In the genomic region with DNA sequence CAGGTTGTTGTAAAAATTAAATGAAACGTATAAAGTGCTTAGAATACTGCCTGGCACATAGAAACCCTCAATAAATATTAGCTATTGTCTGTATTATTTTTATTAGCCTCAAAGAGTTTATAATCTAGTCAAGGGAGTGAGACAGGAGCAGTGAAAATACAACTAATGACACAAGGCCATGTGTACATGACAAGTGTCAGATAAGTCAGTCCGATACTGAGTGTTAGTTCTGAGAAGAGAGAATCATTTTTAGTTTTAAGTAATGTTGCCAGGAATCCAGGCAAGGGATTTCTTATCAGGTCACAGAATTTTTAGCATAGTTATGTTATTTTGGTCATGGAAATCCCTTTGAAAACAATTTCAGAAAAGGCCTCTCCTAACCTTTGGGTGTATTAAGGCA, we compare ENCODE assay signal across 34 cellular contexts. TPM values are rescaled to one million over a fixed set of nuclear protein-coding genes. Genes with fewer than 3 reads are reported as not detected.
"Had no signal": no experiment of that assay in that cellular context is flagged by ENCODE, and none has a peak within 500 bp of the region (broad histone marks: within the 10 kb centered on the region; RNA-seq: fewer than 3 reads in every experiment).

No MANE protein-coding gene starts in this region.

- H3K9me3 ChIP-seq: adrenal gland, body of pancreas, breast epithelium, Peyer's patch, SJCRH30 had no signal

- H3K27me3 Mint-ChIP-seq: activated CD4-positive, alpha-beta memory T cell treated with anti-CD3 and anti-CD28 coated beads for 36 hours; activated CD4-positive, alpha-beta T cell treated with anti-CD3 and anti-CD28 coated beads for 36 hours; activated CD4-positive, alpha-beta T cell treated with anti-CD3 and anti-CD28 coated beads, Interleukin-2, amount 10 ng/mL, durations not matched to agents 7 days and 5 days had no signal

- H3K27ac ChIP-seq: adrenal gland, body of pancreas, breast epithelium, Peyer's patch, SJCRH30, SK-N-MC had no signal

- H3K4me1 ChIP-seq: breast epithelium, SJCRH30 had no signal

- H3K4me3 ChIP-seq: adrenal gland, body of pancreas, breast epithelium, K562, Peyer's patch, SJCRH30, SK-N-MC had no signal

- H3K4me1 Mint-ChIP-seq: activated CD4-positive, alpha-beta T cell treated with anti-CD3 and anti-CD28 coated beads for 36 hours; activated CD4-positive, alpha-beta T cell treated with anti-CD3 and anti-CD28 coated beads, Interleukin-2, amount 10 ng/mL, durations not matched to agents 7 days and 5 days had no signal

- H3K36me3 ChIP-seq: adrenal gland, breast epithelium, Peyer's patch, SJCRH30 had no signal

- H3K9me3 Mint-ChIP-seq: activated CD4-positive, alpha-beta memory T cell treated with anti-CD3 and anti-CD28 coated beads for 36 hours; activated CD4-positive, alpha-beta T cell treated with anti-CD3 and anti-CD28 coated beads, Interleukin-2, amount 10 ng/mL, durations not matched to agents 7 days and 5 days; activated T-cell treated with anti-CD3 and anti-CD28 coated beads, Interleukin-2, amount 50 U/mL, for 4 hours; activated T-helper 1 cell treated with anti-CD3 and anti-CD28 coated beads, Interleukin-12 subunit alpha, Interleukin-12 subunit beta, Interleukin-2, Interleukin-4 antibody, amounts not matched to agents 30 ng/mL and 10 ng/mL and 1 ng/mL, durations not matched to agents 14 hours and 24 hours and 36 hours; T-helper 1 cell treated with Interleukin-12 subunit alpha and Interleukin-12 subunit beta and Interleukin-4 antibody, amounts not matched to agents 30 μg/mL and 1 μg/mL, for 36 hours; T-helper 2 cell treated with Interferon-gamma antibody and Interleukin-4, amounts not matched to agents 5 μg/mL and 100 μg/mL, for 36 hours had no signal

- ATAC-seq: activated CD4-positive, alpha-beta T cell treated with anti-CD3 and anti-CD28 coated beads for 36 hours; activated CD4-positive, CD25-positive, alpha-beta regulatory T cell treated with anti-CD3 and anti-CD28 coated beads, Interleukin-2, amount 50 U/mL, for 24 hours; activated naive CD4-positive, alpha-beta T cell treated with anti-CD3 and anti-CD28 coated beads, Interleukin-2, amount 50 U/mL, for 72 hours; activated T-cell treated with anti-CD3 and anti-CD28 coated beads, Interleukin-2, amount 50 U/mL, for 4 hours; body of pancreas; K562; PC-3; WTC11 had no signal

- H3K27ac Mint-ChIP-seq: activated CD4-positive, alpha-beta memory T cell treated with anti-CD3 and anti-CD28 coated beads for 36 hours; activated CD4-positive, alpha-beta T cell treated with anti-CD3 and anti-CD28 coated beads for 36 hours; activated CD4-positive, alpha-beta T cell treated with anti-CD3 and anti-CD28 coated beads, Interleukin-2, amount 10 ng/mL, durations not matched to agents 7 days and 5 days; activated naive CD4-positive, alpha-beta T cell treated with anti-CD3 and anti-CD28 coated beads for 36 hours; activated naive CD4-positive, alpha-beta T cell treated with anti-CD3 and anti-CD28 coated beads, Interleukin-2, amount 50 U/mL, for 72 hours; activated T-helper 1 cell treated with anti-CD3 and anti-CD28 coated beads, Interleukin-12 subunit alpha, Interleukin-12 subunit beta, Interleukin-2, Interleukin-4 antibody, amounts not matched to agents 30 ng/mL and 10 ng/mL and 1 ng/mL, durations not matched to agents 14 hours and 24 hours and 36 hours; T-helper 1 cell treated with Interleukin-12 subunit alpha and Interleukin-12 subunit beta and Interleukin-4 antibody, amounts not matched to agents 30 μg/mL and 1 μg/mL, for 36 hours; T-helper 2 cell treated with Interferon-gamma antibody and Interleukin-4, amounts not matched to agents 5 μg/mL and 100 μg/mL, for 36 hours; WTC11 had no signal

- H3K4me3 Mint-ChIP-seq: activated CD4-positive, alpha-beta memory T cell treated with anti-CD3 and anti-CD28 coated beads for 36 hours; activated CD4-positive, alpha-beta T cell treated with anti-CD3 and anti-CD28 coated beads for 36 hours; activated CD4-positive, alpha-beta T cell treated with anti-CD3 and anti-CD28 coated beads, Interleukin-2, amount 10 ng/mL, durations not matched to agents 7 days and 5 days; activated naive CD4-positive, alpha-beta T cell treated with anti-CD3 and anti-CD28 coated beads for 36 hours; activated T-cell treated with anti-CD3 and anti-CD28 coated beads, Interleukin-2, amount 50 U/mL, for 4 hours; activated T-helper 1 cell treated with anti-CD3 and anti-CD28 coated beads, Interleukin-12 subunit alpha, Interleukin-12 subunit beta, Interleukin-2, Interleukin-4 antibody, amounts not matched to agents 30 ng/mL and 10 ng/mL and 1 ng/mL, durations not matched to agents 14 hours and 24 hours and 36 hours; T-helper 1 cell treated with Interleukin-12 subunit alpha and Interleukin-12 subunit beta and Interleukin-4 antibody, amounts not matched to agents 30 μg/mL and 1 μg/mL, for 36 hours; T-helper 2 cell treated with Interferon-gamma antibody and Interleukin-4, amounts not matched to agents 5 μg/mL and 100 μg/mL, for 36 hours; WTC11 had no signal

- H3K27me3 ChIP-seq: adrenal gland, body of pancreas, breast epithelium, Peyer's patch, SJCRH30 had no signal

- DNase-seq: activated CD4-positive, alpha-beta memory T cell treated with anti-CD3 and anti-CD28 coated beads for 36 hours; activated CD4-positive, alpha-beta T cell treated with anti-CD3 and anti-CD28 coated beads for 36 hours; activated CD4-positive, alpha-beta T cell treated with anti-CD3 and anti-CD28 coated beads, Interleukin-2, amount 10 ng/mL, durations not matched to agents 7 days and 5 days; activated CD8-positive, alpha-beta memory T cell treated with anti-CD3 and anti-CD28 coated beads, Interleukin-2, amount 50 U/mL, for 4 hours; activated gamma-delta T cell treated with Interleukin-2 at 50 U/mL for 16 hours; activated naive CD4-positive, alpha-beta T cell treated with anti-CD3 and anti-CD28 coated beads for 36 hours; activated T-cell treated with anti-CD3 and anti-CD28 coated beads for 4 hours; activated T-cell treated with anti-CD3 and anti-CD28 coated beads, Interleukin-2, amount 50 U/mL, for 4 hours; adrenal gland; body of pancreas; IMR-90; Karpas-422; NCI-H1048; NCI-H1105 treated with DMSO at 0.1 percent for 48 hours; NCI-H1436; NCI-H1694; NCI-H1930; NCI-H2081 treated with DMSO at 0.1 percent for 48 hours; NCI-H345; NCI-H524 treated with DMSO at 0.1 percent for 48 hours; NK-92 treated with Interleukin-12 subunit alpha and Interleukin-12 subunit beta, amount 100 ng/mL, for 24 hours; PC-3; Peyer's patch; RPMI8226; SJCRH30 had no signal

- H3K36me3 Mint-ChIP-seq: activated CD4-positive, alpha-beta memory T cell treated with anti-CD3 and anti-CD28 coated beads for 36 hours; activated naive CD4-positive, alpha-beta T cell treated with anti-CD3 and anti-CD28 coated beads, Interleukin-2, amount 50 U/mL, for 72 hours had no signal

RNA-seq across cellular contexts. Expression of a gene that starts 35.9 kb away (rescaled TPM):
- total RNA-seq: activated CD4-positive, alpha-beta memory T cell treated with anti-CD3 and anti-CD28 coated beads for 36 hours; activated CD4-positive, alpha-beta T cell treated with anti-CD3 and anti-CD28 coated beads for 36 hours; activated CD4-positive, alpha-beta T cell treated with anti-CD3 and anti-CD28 coated beads, Interleukin-2, amount 10 ng/mL, durations not matched to agents 7 days and 5 days; activated naive CD4-positive, alpha-beta T cell treated with anti-CD3 and anti-CD28 coated beads for 36 hours; activated naive CD4-positive, alpha-beta T cell treated with anti-CD3 and anti-CD28 coated beads, Interleukin-2, amount 50 U/mL, for 72 hours; activated T-helper 1 cell treated with anti-CD3 and anti-CD28 coated beads, Interleukin-12 subunit alpha, Interleukin-12 subunit beta, Interleukin-2, Interleukin-4 antibody, amounts not matched to agents 30 ng/mL and 10 ng/mL and 1 ng/mL, durations not matched to agents 14 hours and 24 hours and 36 hours; PC-3 had no signal
- polyA plus RNA-seq: K562 had no signal
